ENCODE assay signal across 21 cellular contexts in genomic region chr2:232748038-232748437, GRCh38. TPM values are rescaled to one million over a fixed set of nuclear protein-coding genes. Genes with fewer than 3 reads are reported as not detected.
DNase-seq lines count a peak whose midpoint lies in the region; ATAC-seq and TF ChIP-seq lines count a peak whose summit lies in the region.
"Had no signal": no experiment of that assay in that cellular context is flagged by ENCODE, and none has a peak within 500 bp of the region (broad histone marks: within the 10 kb centered on the region; RNA-seq: fewer than 3 reads in every experiment).

No MANE protein-coding gene starts in this region.

- H3K27ac Mint-ChIP-seq in activated naive CD8-positive, alpha-beta T cell treated with anti-CD3 and anti-CD28 coated beads for 36 hours, result peak overlapping the region; percentile 38
- no peak overlapping the region for H3K27ac Mint-ChIP-seq in activated naive CD8-positive, alpha-beta T cell treated with anti-CD3 and anti-CD28 coated beads, Interleukin-2, amount 50 U/mL, for 24 hours
- peak overlapping the region; percentile 62 for H3K27ac Mint-ChIP-seq in memory B cell
- H3K27ac Mint-ChIP-seq: CD4-positive, CD25-positive, alpha-beta regulatory T cell had no signal

- H3K36me3 Mint-ChIP-seq in activated naive CD8-positive, alpha-beta T cell treated with anti-CD3 and anti-CD28 coated beads for 36 hours, result peaks cover 11% of the 10 kb centered on the region
- H3K36me3 Mint-ChIP-seq in activated naive CD8-positive, alpha-beta T cell treated with anti-CD3 and anti-CD28 coated beads, Interleukin-2, amount 50 U/mL, for 24 hours (ENCODE audit: low read depth), result peaks cover 21% of the 10 kb centered on the region
- peaks cover 27% of the 10 kb centered on the region for H3K36me3 Mint-ChIP-seq in memory B cell

- no peaks in the 10 kb centered on the region for H3K9me3 Mint-ChIP-seq in activated naive CD8-positive, alpha-beta T cell treated with anti-CD3 and anti-CD28 coated beads for 36 hours
- no peaks in the 10 kb centered on the region for H3K9me3 Mint-ChIP-seq in activated naive CD8-positive, alpha-beta T cell treated with anti-CD3 and anti-CD28 coated beads, Interleukin-2, amount 50 U/mL, for 24 hours
- no peaks in the 10 kb centered on the region for H3K9me3 Mint-ChIP-seq in memory B cell
- H3K9me3 Mint-ChIP-seq: CD4-positive, CD25-positive, alpha-beta regulatory T cell had no signal

- no peak for TF ChIP-seq CTCF in VCaP (conservative IDR thresholded peaks at IDR 0.05)

- DNase-seq in activated CD4-positive, alpha-beta T cell treated with anti-CD3 and anti-CD28 coated beads for 48 hours, result peak; percentile 17
- no peak for DNase-seq in activated CD4-positive, alpha-beta T cell treated with anti-CD3 and anti-CD28 coated beads, Interleukin-2, amount 50 U/mL, for 48 hours
- DNase-seq in activated naive CD8-positive, alpha-beta T cell treated with anti-CD3 and anti-CD28 coated beads for 36 hours, result no peak
- DNase-seq in activated naive CD8-positive, alpha-beta T cell treated with anti-CD3 and anti-CD28 coated beads, Interleukin-2, amount 50 U/mL, for 24 hours, result no peak
- no peak for DNase-seq in memory B cell (ENCODE audit: low spot score in 2 of 2)
- DNase-seq in GDM1 (lab: John Stamatoyannopoulos, UW), result no peak
- DNase-seq: CD4-positive, CD25-positive, alpha-beta regulatory T cell; Karpas-422; NCI-H1092; NCI-H1417 treated with DMSO at 0.1 percent for 48 hours; NCI-H1694 treated with DMSO at 0.1 percent for 48 hours; NCI-H2081 treated with DMSO at 0.1 percent for 48 hours; NCI-H2171; NCI-H226; NCI-H510A; NCI-H69; Right ventricle myocardium superior; RPMI8226 had no signal

- H3K27me3 Mint-ChIP-seq in activated naive CD8-positive, alpha-beta T cell treated with anti-CD3 and anti-CD28 coated beads for 36 hours, result no peaks in the 10 kb centered on the region
- H3K27me3 Mint-ChIP-seq in activated naive CD8-positive, alpha-beta T cell treated with anti-CD3 and anti-CD28 coated beads, Interleukin-2, amount 50 U/mL, for 24 hours, result no peaks in the 10 kb centered on the region
- H3K27me3 Mint-ChIP-seq in memory B cell, result no peaks in the 10 kb centered on the region
- H3K27me3 Mint-ChIP-seq: CD4-positive, CD25-positive, alpha-beta regulatory T cell had no signal

- no peak overlapping the region for H3K4me3 Mint-ChIP-seq in activated naive CD8-positive, alpha-beta T cell treated with anti-CD3 and anti-CD28 coated beads for 36 hours
- no peak overlapping the region for H3K4me3 Mint-ChIP-seq in activated naive CD8-positive, alpha-beta T cell treated with anti-CD3 and anti-CD28 coated beads, Interleukin-2, amount 50 U/mL, for 24 hours
- H3K4me3 Mint-ChIP-seq in memory B cell, result no peak overlapping the region
- H3K4me3 Mint-ChIP-seq: CD4-positive, CD25-positive, alpha-beta regulatory T cell had no signal

- peak overlapping the region; percentile 91 for H3K27ac ChIP-seq in VCaP

- ATAC-seq in activated naive CD8-positive, alpha-beta T cell treated with anti-CD3 and anti-CD28 coated beads, Interleukin-2, amount 50 U/mL, for 24 hours, result no peak
- no peak for ATAC-seq in memory B cell (ENCODE audit: low read depth)

- H3K4me1 Mint-ChIP-seq in activated naive CD8-positive, alpha-beta T cell treated with anti-CD3 and anti-CD28 coated beads for 36 hours, result peaks cover 7% of the 10 kb centered on the region
- peaks cover 2% of the 10 kb centered on the region for H3K4me1 Mint-ChIP-seq in activated naive CD8-positive, alpha-beta T cell treated with anti-CD3 and anti-CD28 coated beads, Interleukin-2, amount 50 U/mL, for 24 hours
- no peaks in the 10 kb centered on the region for H3K4me1 Mint-ChIP-seq in memory B cell

RNA-seq across cellular contexts. Expression of gene KCNJ13, which starts 28.3 kb away (rescaled TPM):
- not detected for total RNA-seq in activated naive CD8-positive, alpha-beta T cell treated with anti-CD3 and anti-CD28 coated beads for 36 hours
- total RNA-seq: A172; CD4-positive, CD25-positive, alpha-beta regulatory T cell; HT-29; Right ventricle myocardium superior had no signal

RNA-seq across cellular contexts. Expression of gene GIGYF2, which starts 50.9 kb away (rescaled TPM):
- 10 to 100 TPM; 45.2 to 45.7 TPM for total RNA-seq in activated naive CD8-positive, alpha-beta T cell treated with anti-CD3 and anti-CD28 coated beads for 36 hours
